16 cellular contexts compared by ENCODE assay signal in the genomic region with DNA sequence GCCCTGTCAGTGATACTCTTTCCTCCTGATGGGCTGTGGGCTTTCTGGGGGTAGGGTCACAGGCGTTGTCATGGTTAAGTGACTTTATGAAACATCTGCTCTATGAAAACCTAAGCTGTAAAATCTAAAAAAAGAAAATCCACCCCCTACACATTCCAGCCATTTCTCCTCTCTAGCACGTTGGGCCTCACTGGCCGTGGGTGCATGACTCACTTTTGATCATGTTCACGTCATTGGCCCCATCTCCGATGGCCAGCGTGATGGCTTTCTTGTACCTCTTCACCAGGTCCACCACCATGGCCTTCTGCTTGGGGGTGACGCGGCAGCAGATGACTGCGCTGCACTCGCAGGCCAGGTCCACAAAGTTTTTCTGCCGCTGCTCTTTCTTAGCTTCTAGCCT. TPM values are rescaled to one million over a fixed set of nuclear protein-coding genes. Genes with fewer than 3 reads are reported as not detected.
DNase-seq lines count a peak whose midpoint lies in the region; ATAC-seq, FAIRE-seq and TF ChIP-seq lines count a peak whose summit lies in the region.
"Had no signal": no experiment of that assay in that cellular context is flagged by ENCODE, and none has a peak within 500 bp of the region (broad histone marks: within the 10 kb centered on the region; RNA-seq: fewer than 3 reads in every experiment).

No MANE protein-coding gene starts in this region.

- H3K27ac ChIP-seq in H9 (ENCODE audit: insufficient read length, low read depth, low read length) (no peak overlapping the region), gastroesophageal sphincter (no peak overlapping the region)
- H3K27ac ChIP-seq: SJSA1 had no signal

- peaks cover 0 to 70% of the 10 kb centered on the region in 2 donors for H3K36me3 ChIP-seq in gastroesophageal sphincter
- H3K36me3 ChIP-seq: uterus had no signal

- H3T11ph ChIP-seq in H9 (ENCODE audit: low read length): no peak overlapping the region

- intact Hi-C loops in activated T-helper 1 cell treated with anti-CD3 and anti-CD28 coated beads, Interleukin-12 subunit alpha, Interleukin-12 subunit beta, Interleukin-2, Interleukin-4 antibody, amounts not matched to agents 30 ng/mL and 10 ng/mL and 1 ng/mL, durations not matched to agents 14 hours and 24 hours and 36 hours (cut with micrococcal nuclease): no loop called here

- H3K4me3 ChIP-seq in gastroesophageal sphincter: no peak overlapping the region
- H3K4me3 ChIP-seq: MG63, SJSA1, uterus had no signal

- DNase-seq in H9 (peak; percentile 25), hepatic stellate cell (ENCODE audit: low spot score) (peak; percentile 82), urothelium cell line (ENCODE audit: low spot score) (peak; percentile 36), NCI-H524 treated with DMSO at 0.1 percent for 48 hours (lab: John Stamatoyannopoulos, UW) (no peak)
- DNase-seq in activated T-helper 1 cell treated with anti-CD3 and anti-CD28 coated beads, Interleukin-12 subunit alpha, Interleukin-12 subunit beta, Interleukin-2, Interleukin-4 antibody, amounts not matched to agents 30 ng/mL and 10 ng/mL and 1 ng/mL, durations not matched to agents 14 hours and 24 hours and 36 hours (ENCODE audit: low spot score): no peak
- DNase-seq in activated naive CD4-positive, alpha-beta T cell treated with anti-CD3 and anti-CD28 coated beads, Interleukin-2, amount 50 U/mL, for 16 hours: no peak
- DNase-seq: activated gamma-delta T cell; COR-L47; left cardiac atrium; MG63; stimulated activated CD4-positive, alpha-beta T cell treated with anti-CD3 and anti-CD28 coated beads, Interleukin-2, amount 100 ng/mL, for 48 hours had no signal

- no peaks in the 10 kb centered on the region for H3K79me1 ChIP-seq in H9 (ENCODE audit: insufficient read depth, low read depth, low read length, poor library complexity, severe bottlenecking)

- no peak for FAIRE-seq in urothelium cell line (lab: Jason Lieb, UNC)
- FAIRE-seq: bronchial epithelial cell, GM18507 had no signal

- no peaks in the 10 kb centered on the region for H3K27me3 Mint-ChIP-seq in H9 (ENCODE audit: low read depth)
- no peaks in the 10 kb centered on the region for H3K27me3 Mint-ChIP-seq in activated T-helper 1 cell treated with anti-CD3 and anti-CD28 coated beads, Interleukin-12 subunit alpha, Interleukin-12 subunit beta, Interleukin-2, Interleukin-4 antibody, amounts not matched to agents 30 ng/mL and 10 ng/mL and 1 ng/mL, durations not matched to agents 14 hours and 24 hours and 36 hours (ENCODE audit: insufficient read depth)

- TF ChIP-seq EP300 in gastroesophageal sphincter (IDR thresholded peaks at IDR 0.05): no peak

- no peak overlapping the region for H3K23ac ChIP-seq in H9 (ENCODE audit: insufficient read length, low read depth, low read length)

- H3K9me3 ChIP-seq in H9 (ENCODE audit: control insufficient read depth, low read depth, low read length): peaks cover under 1% of the 10 kb centered on the region
- H3K9me3 ChIP-seq in gastroesophageal sphincter: peaks cover 0 to 6% (median 0%) of the 10 kb centered on the region in 3 donors
- H3K9me3 ChIP-seq: MG63, uterus had no signal

- TF ChIP-seq POLR2A in gastroesophageal sphincter (IDR thresholded peaks at IDR 0.05): no peak

- ATAC-seq in gastroesophageal sphincter: no peak
- ATAC-seq: left cardiac atrium had no signal

- no peak overlapping the region for H2AK5ac ChIP-seq in H9 (ENCODE audit: insufficient read length, low read length)

- H3K9me3 Mint-ChIP-seq in H9: no peaks in the 10 kb centered on the region
- H3K9me3 Mint-ChIP-seq in activated T-helper 1 cell treated with anti-CD3 and anti-CD28 coated beads, Interleukin-12 subunit alpha, Interleukin-12 subunit beta, Interleukin-2, Interleukin-4 antibody, amounts not matched to agents 30 ng/mL and 10 ng/mL and 1 ng/mL, durations not matched to agents 14 hours and 24 hours and 36 hours: no peaks in the 10 kb centered on the region

- WGBS in H9 (ENCODE audit: extremely low coverage, insufficient read length, low lambda C conversion rate): no CpG with 5 or more reads among the region's 11 CpGs
- WGBS in gastroesophageal sphincter (ENCODE audit: low coverage in 1 of 2), 2 donors: 85 to 88% methylated on average over 8 to 11 of the region's 11 CpGs

- TF ChIP-seq CTCF in H9 (conservative IDR thresholded peaks at IDR 0.05) (no peak), gastroesophageal sphincter (IDR thresholded peaks at IDR 0.05) (no peak)

- H3K4me2 ChIP-seq in H9 (ENCODE audit: insufficient read depth, insufficient read length, low read length): no peak overlapping the region

- H3K14ac ChIP-seq in H9 (ENCODE audit: insufficient read depth, low read length): no peak overlapping the region; the same call in 1 of the 2 replicates

- H3K9ac ChIP-seq in H9 (ENCODE audit: extremely low read depth, insufficient read length, low read length): no peak overlapping the region

- H3K4me1 ChIP-seq in H9 (ENCODE audit: insufficient read depth, low read length) (no peaks in the 10 kb centered on the region), gastroesophageal sphincter (peaks cover 0 to 22% (median 0%) of the 10 kb centered on the region in 3 donors)
- H3K4me1 ChIP-seq: SJSA1, uterus had no signal

- peaks cover 0 to 5% (median 0%) of the 10 kb centered on the region in 3 experiments; a peak in 3 of 7 replicates for H3K36me3 Mint-ChIP-seq in H9 (ENCODE audit: insufficient read depth in 1 of 3, low read depth in 3 of 3)
- H3K36me3 Mint-ChIP-seq in activated T-helper 1 cell treated with anti-CD3 and anti-CD28 coated beads, Interleukin-12 subunit alpha, Interleukin-12 subunit beta, Interleukin-2, Interleukin-4 antibody, amounts not matched to agents 30 ng/mL and 10 ng/mL and 1 ng/mL, durations not matched to agents 14 hours and 24 hours and 36 hours (ENCODE audit: low read depth): no peaks in the 10 kb centered on the region

- H3K4ac ChIP-seq in H9 (ENCODE audit: low read depth, low read length): no peak overlapping the region

- no peak overlapping the region for H2AFZ ChIP-seq in H9 (ENCODE audit: low read length)

- H3K56ac ChIP-seq in H9 (ENCODE audit: insufficient read length, low read depth, low read length): no peak overlapping the region

- H4K20me1 ChIP-seq in H9 (ENCODE audit: control insufficient read depth, insufficient read depth, insufficient read length): no peaks in the 10 kb centered on the region

- H2BK120ac ChIP-seq in H9 (ENCODE audit: low read depth, low read length, poor library complexity, severe bottlenecking): no peak overlapping the region

- no peak overlapping the region for H2BK20ac ChIP-seq in H9 (ENCODE audit: low read depth, low read length, poor library complexity, severe bottlenecking)

- H3K4me1 Mint-ChIP-seq in H9: peaks cover 0 to 8% of the 10 kb centered on the region in 2 experiments; a peak in 2 of 4 replicates
- H3K4me1 Mint-ChIP-seq in activated T-helper 1 cell treated with anti-CD3 and anti-CD28 coated beads, Interleukin-12 subunit alpha, Interleukin-12 subunit beta, Interleukin-2, Interleukin-4 antibody, amounts not matched to agents 30 ng/mL and 10 ng/mL and 1 ng/mL, durations not matched to agents 14 hours and 24 hours and 36 hours (ENCODE audit: low read depth): peaks cover 7% of the 10 kb centered on the region

- H4K91ac ChIP-seq in H9 (ENCODE audit: insufficient read length, low read depth, low read length): no peak overlapping the region

- H3K79me2 ChIP-seq in H9 (ENCODE audit: insufficient read depth, low read length): no peaks in the 10 kb centered on the region

- H3K23me2 ChIP-seq in H9 (ENCODE audit: insufficient read length, low read depth, low read length, poor library complexity, severe bottlenecking): no peaks in the 10 kb centered on the region

- H3K18ac ChIP-seq in H9 (ENCODE audit: insufficient read length, low read depth, low read length): no peak overlapping the region

- no peak overlapping the region for H4K5ac ChIP-seq in H9 (ENCODE audit: insufficient read length, low read depth, low read length)

- H3K27ac Mint-ChIP-seq in H9: peak overlapping the region in 1 of 3 experiments; percentile 83; a peak in 2 of 7 replicates
- peak overlapping the region; percentile 1 for H3K27ac Mint-ChIP-seq in activated T-helper 1 cell treated with anti-CD3 and anti-CD28 coated beads, Interleukin-12 subunit alpha, Interleukin-12 subunit beta, Interleukin-2, Interleukin-4 antibody, amounts not matched to agents 30 ng/mL and 10 ng/mL and 1 ng/mL, durations not matched to agents 14 hours and 24 hours and 36 hours

- no peak overlapping the region for H3K4me3 Mint-ChIP-seq in H9
- no peak overlapping the region for H3K4me3 Mint-ChIP-seq in activated T-helper 1 cell treated with anti-CD3 and anti-CD28 coated beads, Interleukin-12 subunit alpha, Interleukin-12 subunit beta, Interleukin-2, Interleukin-4 antibody, amounts not matched to agents 30 ng/mL and 10 ng/mL and 1 ng/mL, durations not matched to agents 14 hours and 24 hours and 36 hours

- H2BK15ac ChIP-seq in H9 (ENCODE audit: low read depth, low read length): no peak overlapping the region

- no peak overlapping the region for H4K8ac ChIP-seq in H9 (replicated peaks; ENCODE audit: insufficient read length, low read depth, low read length)

- H2BK12ac ChIP-seq in H9 (ENCODE audit: insufficient read length, low read depth, low read length): no peak overlapping the region

- no peaks in the 10 kb centered on the region for H3K27me3 ChIP-seq in H9 (ENCODE audit: insufficient read depth, low read length)
- H3K27me3 ChIP-seq in gastroesophageal sphincter: no peaks in the 10 kb centered on the region
- H3K27me3 ChIP-seq: MG63, SJSA1, uterus had no signal

- H2BK5ac ChIP-seq in H9 (ENCODE audit: insufficient read length, low read length): no peak overlapping the region

RNA-seq across cellular contexts. Expression of a gene that starts 39.3 kb away (rescaled TPM):
- 143 and 148 TPM in 2 replicates for total RNA-seq in H9 (2021)
- total RNA-seq in activated T-helper 1 cell treated with anti-CD3 and anti-CD28 coated beads, Interleukin-12 subunit alpha, Interleukin-12 subunit beta, Interleukin-2, Interleukin-4 antibody, amounts not matched to agents 30 ng/mL and 10 ng/mL and 1 ng/mL, durations not matched to agents 14 hours and 24 hours and 36 hours: 121 and 133 TPM in 2 replicates
- total RNA-seq in gastroesophageal sphincter: 100 to 1,000 TPM in 3 of 4 donors, 10 to 100 TPM in 1; 97.6 to 139 (median 116) TPM

Comparison
In these comparisons a context has a peak if more than half of its experiments do, and no peak if none do; other contexts are left out.
1. DNase-seq: peak in H9 (single experiment), hepatic stellate cell (single experiment) and urothelium cell line (single experiment); none in activated T-helper 1 cell treated with anti-CD3 and anti-CD28 coated beads, Interleukin-12 subunit alpha, Interleukin-12 subunit beta, Interleukin-2, Interleukin-4 antibody, amounts not matched to agents 30 ng/mL and 10 ng/mL and 1 ng/mL, durations not matched to agents 14 hours and 24 hours and 36 hours (single experiment), activated naive CD4-positive, alpha-beta T cell treated with anti-CD3 and anti-CD28 coated beads, Interleukin-2, amount 50 U/mL, for 16 hours (single experiment) and NCI-H524 treated with DMSO at 0.1 percent for 48 hours (single experiment).